Comparison of ENCODE assay signal across 8 cellular contexts in the genomic region with DNA sequence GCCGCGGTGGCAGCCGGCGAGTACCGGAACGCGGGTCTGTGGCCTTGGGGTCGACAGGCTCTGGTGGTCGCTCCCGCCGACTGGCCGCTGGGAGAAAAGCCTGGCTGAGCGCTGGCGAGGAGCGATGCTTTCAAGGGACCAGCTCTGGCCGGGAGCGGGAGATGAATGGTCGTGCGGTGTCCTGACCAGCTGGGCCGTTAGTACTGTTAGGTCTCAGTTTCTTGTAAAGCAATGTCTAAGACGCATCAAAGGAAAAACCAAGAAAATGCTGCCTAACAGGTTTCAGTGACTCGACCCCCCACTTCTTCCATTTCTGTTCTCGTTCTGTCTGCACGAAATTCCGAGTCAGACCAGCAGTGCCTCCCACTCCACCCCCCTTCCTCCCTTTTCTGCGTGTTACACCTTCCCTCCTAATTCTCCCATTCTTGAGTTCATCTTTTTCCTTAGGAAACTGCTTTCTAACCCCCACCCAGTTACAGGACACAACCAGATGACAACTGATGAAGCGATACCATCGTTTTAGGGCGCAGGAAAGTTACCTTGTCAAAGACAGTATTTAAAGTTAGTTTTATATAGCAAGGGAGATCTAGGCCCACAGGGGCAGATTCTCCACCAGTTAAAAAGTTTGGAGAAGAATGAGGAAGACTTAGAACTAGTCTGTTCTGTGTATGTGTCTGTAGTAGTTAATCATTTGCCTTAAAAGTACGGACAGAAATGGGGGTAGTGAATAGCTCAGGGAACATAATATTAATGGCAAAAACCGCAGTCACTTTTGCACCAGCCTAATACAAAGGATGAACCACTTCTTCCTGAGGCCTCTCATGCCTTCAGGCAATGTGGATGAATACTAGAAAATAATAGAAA. TPM values are rescaled to one million over a fixed set of nuclear protein-coding genes. Genes with fewer than 3 reads are reported as not detected.
A peak's percentile ranks its signal among the peaks of the same experiment; 100 is the strongest.
DNase-seq lines count a peak whose midpoint lies in the region; ATAC-seq and TF ChIP-seq lines count a peak whose summit lies in the region.

No MANE protein-coding gene starts in this region.

- peak overlapping the region in 7 of 8 donors; percentile 98 to 100 (median 99) for H3K4me3 Mint-ChIP-seq in naive B cell

- peak overlapping the region; percentile 86 for H3K4me2 ChIP-seq in SU-DHL-6 (ENCODE audit: low read depth, low read length, poor library complexity, severe bottlenecking)

- peak overlapping the region; percentile 91 for H2AFZ ChIP-seq in SU-DHL-6 (ENCODE audit: low read depth, low read length, severe bottlenecking)

- no peaks in the 10 kb centered on the region for H3K27me3 ChIP-seq in SU-DHL-6 (ENCODE audit: low read length)

- H3K9me3 Mint-ChIP-seq in naive B cell = no peaks in the 10 kb centered on the region

- no peaks in the 10 kb centered on the region for H3K36me3 ChIP-seq in SU-DHL-6 (ENCODE audit: low read length)

- H3K9me3 ChIP-seq in SU-DHL-6 (ENCODE audit: insufficient read depth, low read length) = no peaks in the 10 kb centered on the region

- TF ChIP-seq CTCF in SU-DHL-6 (IDR thresholded peaks at IDR 0.05; ENCODE audit: insufficient read depth, low read length, poor library complexity, severe bottlenecking) = no peak

- peaks cover 4% of the 10 kb centered on the region; the same call in 1 of the 2 replicates for H3F3A ChIP-seq in SU-DHL-6 (ENCODE audit: insufficient read depth)

- H3K79me2 ChIP-seq in SU-DHL-6 (ENCODE audit: insufficient read depth, low read length) = peaks cover 58% of the 10 kb centered on the region

- peak overlapping the region; percentile 71 for H3K4me3 ChIP-seq in SU-DHL-6 (ENCODE audit: insufficient read depth, low read length, poor library complexity, severe bottlenecking)

- DNase-seq in NOMO-1 treated with DMSO at 0.1 percent for 48 hours (lab: John Stamatoyannopoulos, UW; ENCODE audit: unreplicated experiment) = peak; percentile 9
- DNase-seq in NOMO-1 treated with dmso at 0.1 percent for 144 hours (lab: John Stamatoyannopoulos, UW; ENCODE audit: unreplicated experiment) = no peak
- no peak for DNase-seq in naive B cell
- DNase-seq in KG1 (lab: John Stamatoyannopoulos, UW) = no peak
- no peak for DNase-seq in SHP77 treated with DMSO at 0.1 percent for 48 hours (lab: John Stamatoyannopoulos, UW)

- no peaks in the 10 kb centered on the region for H3K9me2 ChIP-seq in SU-DHL-6 (replicated peaks; ENCODE audit: insufficient read depth, low read length)

- 0 out of 2 replicates have a peak, but pooled peaks cover 11% of the 10 kb centered on the region for H4K20me1 ChIP-seq in SU-DHL-6 (ENCODE audit: low read depth, low read length)

- peak overlapping the region; percentile 66; the same call in 1 of the 2 replicates for H3K27ac ChIP-seq in SU-DHL-6 (ENCODE audit: low read depth, low read length)

- ATAC-seq in HG02884 (IDR thresholded peaks at IDR 0.05; ENCODE audit: unreplicated experiment) = peak; percentile 1
- peak; percentile 5 for ATAC-seq in esophagus mucosa
- ATAC-seq in naive B cell (ENCODE audit: low read depth in 2 of 2) = peak; percentile 5 to 7

- H3K27me3 Mint-ChIP-seq in naive B cell = no peaks in the 10 kb centered on the region

- H3K36me3 Mint-ChIP-seq in naive B cell = no peaks in the 10 kb centered on the region

- H3K27ac Mint-ChIP-seq in naive B cell = peak overlapping the region; percentile 96 to 100 (median 99)

- H3K9ac ChIP-seq in SU-DHL-6 (ENCODE audit: low read length) = peak overlapping the region; percentile 93

- H3K4me1 Mint-ChIP-seq in naive B cell = peaks cover 11 to 23% (median 16%) of the 10 kb centered on the region in 3 donors

RNA-seq across cellular contexts. Expression of gene CUL5, which starts 1.0 kb away (rescaled TPM):
- 23.4 TPM for total RNA-seq in esophagus mucosa
- 10 to 100 TPM; 44.6 to 68.5 (median 52.7) TPM for polyA plus RNA-seq in naive B cell (ENCODE audit: low read depth in 6 of 6)
